ENCODE assay signal across 1 cellular context in the genomic region with DNA sequence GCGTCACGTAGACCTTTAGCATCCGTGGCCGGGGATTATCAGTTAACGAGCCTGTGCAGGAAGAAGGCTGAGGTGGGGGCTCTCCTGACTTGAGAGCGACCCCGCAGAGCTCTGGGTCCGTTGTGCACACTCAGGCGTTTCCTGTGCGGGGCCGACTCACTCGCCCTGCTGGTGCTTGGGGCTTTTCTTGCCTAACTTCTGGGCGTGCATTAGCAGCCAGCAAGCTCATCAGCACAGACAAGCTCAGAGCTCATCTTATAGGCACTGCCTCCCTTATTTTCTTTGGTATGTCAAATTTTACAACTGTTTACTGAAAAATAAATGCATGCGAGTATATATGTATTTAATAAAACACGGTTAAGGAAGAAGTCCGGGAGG.
TF ChIP-seq lines count a peak whose summit lies in the region.

No MANE protein-coding gene starts in this region.

TF ChIP-seq in IMR-90, 13 proteins besides CTCF, POLR2A, EP300 and RAD21 (continued from another document):
- TF ChIP-seq, protein P1, sequence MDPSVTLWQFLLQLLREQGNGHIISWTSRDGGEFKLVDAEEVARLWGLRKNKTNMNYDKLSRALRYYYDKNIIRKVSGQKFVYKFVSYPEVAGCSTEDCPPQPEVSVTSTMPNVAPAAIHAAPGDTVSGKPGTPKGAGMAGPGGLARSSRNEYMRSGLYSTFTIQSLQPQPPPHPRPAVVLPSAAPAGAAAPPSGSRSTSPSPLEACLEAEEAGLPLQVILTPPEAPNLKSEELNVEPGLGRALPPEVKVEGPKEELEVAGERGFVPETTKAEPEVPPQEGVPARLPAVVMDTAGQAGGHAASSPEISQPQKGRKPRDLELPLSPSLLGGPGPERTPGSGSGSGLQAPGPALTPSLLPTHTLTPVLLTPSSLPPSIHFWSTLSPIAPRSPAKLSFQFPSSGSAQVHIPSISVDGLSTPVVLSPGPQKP (IDR thresholded peaks at IDR 0.05; ENCODE audit: borderline replicate concordance, low read depth, low read length), result no peak
- TF ChIP-seq, protein P2, sequence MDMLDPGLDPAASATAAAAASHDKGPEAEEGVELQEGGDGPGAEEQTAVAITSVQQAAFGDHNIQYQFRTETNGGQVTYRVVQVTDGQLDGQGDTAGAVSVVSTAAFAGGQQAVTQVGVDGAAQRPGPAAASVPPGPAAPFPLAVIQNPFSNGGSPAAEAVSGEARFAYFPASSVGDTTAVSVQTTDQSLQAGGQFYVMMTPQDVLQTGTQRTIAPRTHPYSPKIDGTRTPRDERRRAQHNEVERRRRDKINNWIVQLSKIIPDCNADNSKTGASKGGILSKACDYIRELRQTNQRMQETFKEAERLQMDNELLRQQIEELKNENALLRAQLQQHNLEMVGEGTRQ (IDR thresholded peaks at IDR 0.05; ENCODE audit: low read depth, low read length), result no peak
- TF ChIP-seq FOS (IDR thresholded peaks at IDR 0.05; ENCODE audit: low read depth, low read length) (no peak), MXI1 (IDR thresholded peaks at IDR 0.05; ENCODE audit: borderline replicate concordance, low read depth, low read length) (no peak), RFX5 (IDR thresholded peaks at IDR 0.05; ENCODE audit: low read depth, low read length) (no peak), SMC3 (IDR thresholded peaks at IDR 0.05; ENCODE audit: low read depth, low read length) (no peak), CHD1 (IDR thresholded peaks at IDR 0.05; ENCODE audit: low read depth, low read length) (no peak)
